In genomic region chr3:177995733-177996085, GRCh38 we compare ENCODE assay signal across 15 cellular contexts.
"Had no signal": no experiment of that assay in that cellular context is flagged by ENCODE, and none has a peak within 500 bp of the region (broad histone marks: within the 10 kb centered on the region; RNA-seq: fewer than 3 reads in every experiment).

No MANE protein-coding gene starts in this region.

- H3K9me3 ChIP-seq: suprapubic skin had no signal

- H3K27ac Mint-ChIP-seq: stimulated activated memory B cell treated with anti-CD40 and anti-IgM and Interleukin-4, amounts not matched to agents 10 μg/mL and 1 μg/mL and 100 μg/mL, for 72 hours; type B pancreatic cell had no signal

- H3K36me3 Mint-ChIP-seq: type B pancreatic cell had no signal

- H3K4me1 ChIP-seq: right atrium auricular region, suprapubic skin had no signal

- H3K27me3 Mint-ChIP-seq: type B pancreatic cell had no signal

- ATAC-seq: esophagus mucosa; left colon; Right ventricle myocardium inferior; stimulated activated memory B cell treated with anti-CD40 and anti-IgM and Interleukin-4, amounts not matched to agents 10 μg/mL and 1 μg/mL and 100 μg/mL, for 72 hours had no signal

- H3K27ac ChIP-seq: right atrium auricular region, SK-N-MC, suprapubic skin had no signal

- H3K4me1 Mint-ChIP-seq: stimulated activated memory B cell treated with anti-CD40 and anti-IgM and Interleukin-4, amounts not matched to agents 10 μg/mL and 1 μg/mL and 100 μg/mL, for 72 hours had no signal

- H3K27me3 ChIP-seq: right atrium auricular region, suprapubic skin had no signal

- H3K4me3 ChIP-seq: lung, right atrium auricular region, SK-N-MC, smooth muscle cell, suprapubic skin had no signal

- H3K36me3 ChIP-seq: right atrium auricular region, suprapubic skin had no signal

- DNase-seq: activated CD4-positive, alpha-beta T cell treated with anti-CD3 and anti-CD28 coated beads, Interleukin-2, amount 50 U/mL, for 4 hours; activated CD8-positive, alpha-beta memory T cell treated with anti-CD3 and anti-CD28 coated beads, Interleukin-2, amount 50 U/mL, for 48 hours; foreskin fibroblast; left colon; midbrain; T-helper 1 cell had no signal

- H3K4me3 Mint-ChIP-seq: stimulated activated memory B cell treated with anti-CD40 and anti-IgM and Interleukin-4, amounts not matched to agents 10 μg/mL and 1 μg/mL and 100 μg/mL, for 72 hours; type B pancreatic cell had no signal

- H3K9me3 Mint-ChIP-seq: type B pancreatic cell had no signal
